ENCODE assay signal across 16 cellular contexts in genomic region chr22:44952863-44953790, GRCh38. TPM values are rescaled to one million over a fixed set of nuclear protein-coding genes. Genes with fewer than 3 reads are reported as not detected.
"Had no signal": no experiment of that assay in that cellular context is flagged by ENCODE, and none has a peak within 500 bp of the region (broad histone marks: within the 10 kb centered on the region; RNA-seq: fewer than 3 reads in every experiment).

No MANE protein-coding gene starts in this region.

- H3K9me3 Mint-ChIP-seq: type B pancreatic cell had no signal

- H3K4me3 Mint-ChIP-seq: activated CD4-positive, alpha-beta memory T cell treated with anti-CD3 and anti-CD28 coated beads for 36 hours; activated T-cell treated with anti-CD3 and anti-CD28 coated beads, Interleukin-2, amount 50 U/mL, for 24 hours; stimulated activated naive CD8-positive, alpha-beta T cell treated with anti-CD3 and anti-CD28 coated beads, Interleukin-15, amount 100 ng/mL, for 72 hours; type B pancreatic cell had no signal

- H3K4me2 ChIP-seq: hepatocyte had no signal

- H3K36me3 ChIP-seq: adrenal gland, right lobe of liver had no signal

- H2AFZ ChIP-seq: hepatocyte had no signal

- H3K27ac ChIP-seq: adrenal gland, hepatocyte, psoas muscle, right lobe of liver had no signal

- H3K4me3 ChIP-seq: adrenal gland, hepatocyte, psoas muscle, right lobe of liver had no signal

- H3K4me1 ChIP-seq: adrenal gland, psoas muscle, right lobe of liver had no signal

- FAIRE-seq: colon had no signal

- DNase-seq: activated CD4-positive, alpha-beta memory T cell treated with anti-CD3 and anti-CD28 coated beads for 36 hours; activated CD4-positive, alpha-beta T cell treated with anti-CD3 and anti-CD28 coated beads for 1 hour; activated naive CD4-positive, alpha-beta T cell treated with anti-CD3 and anti-CD28 coated beads, Interleukin-2, amount 50 U/mL, for 16 hours; activated T-cell treated with anti-CD3 and anti-CD28 coated beads, Interleukin-2, amount 50 U/mL, for 24 hours; adrenal gland; caudate nucleus; kidney glomerular epithelial cell; psoas muscle; right lobe of liver; stimulated activated naive CD8-positive, alpha-beta T cell treated with anti-CD3 and anti-CD28 coated beads, Interleukin-15, amount 100 ng/mL, for 72 hours; T1000 had no signal

- ATAC-seq: esophagus mucosa; psoas muscle; right lobe of liver; stimulated activated naive CD8-positive, alpha-beta T cell treated with anti-CD3 and anti-CD28 coated beads, Interleukin-15, amount 100 ng/mL, for 72 hours had no signal

- H3K79me2 ChIP-seq: hepatocyte had no signal

- H3K27ac Mint-ChIP-seq: activated CD4-positive, alpha-beta memory T cell treated with anti-CD3 and anti-CD28 coated beads for 36 hours; activated T-cell treated with anti-CD3 and anti-CD28 coated beads, Interleukin-2, amount 50 U/mL, for 24 hours; stimulated activated naive CD8-positive, alpha-beta T cell treated with anti-CD3 and anti-CD28 coated beads, Interleukin-15, amount 100 ng/mL, for 72 hours; type B pancreatic cell had no signal

- H3K27me3 ChIP-seq: adrenal gland, hepatocyte, right lobe of liver had no signal

- H3K9me3 ChIP-seq: adrenal gland, right lobe of liver had no signal

- H3K36me3 Mint-ChIP-seq: activated CD4-positive, alpha-beta memory T cell treated with anti-CD3 and anti-CD28 coated beads for 36 hours had no signal

RNA-seq across cellular contexts. Expression of gene PHF21B, which starts 56.7 kb away (rescaled TPM):
- total RNA-seq: activated CD4-positive, alpha-beta memory T cell treated with anti-CD3 and anti-CD28 coated beads for 36 hours; esophagus mucosa; liver; right lobe of liver had no signal
- polyA plus RNA-seq: liver had no signal
